16 cellular contexts compared by ENCODE assay signal in the genomic region with DNA sequence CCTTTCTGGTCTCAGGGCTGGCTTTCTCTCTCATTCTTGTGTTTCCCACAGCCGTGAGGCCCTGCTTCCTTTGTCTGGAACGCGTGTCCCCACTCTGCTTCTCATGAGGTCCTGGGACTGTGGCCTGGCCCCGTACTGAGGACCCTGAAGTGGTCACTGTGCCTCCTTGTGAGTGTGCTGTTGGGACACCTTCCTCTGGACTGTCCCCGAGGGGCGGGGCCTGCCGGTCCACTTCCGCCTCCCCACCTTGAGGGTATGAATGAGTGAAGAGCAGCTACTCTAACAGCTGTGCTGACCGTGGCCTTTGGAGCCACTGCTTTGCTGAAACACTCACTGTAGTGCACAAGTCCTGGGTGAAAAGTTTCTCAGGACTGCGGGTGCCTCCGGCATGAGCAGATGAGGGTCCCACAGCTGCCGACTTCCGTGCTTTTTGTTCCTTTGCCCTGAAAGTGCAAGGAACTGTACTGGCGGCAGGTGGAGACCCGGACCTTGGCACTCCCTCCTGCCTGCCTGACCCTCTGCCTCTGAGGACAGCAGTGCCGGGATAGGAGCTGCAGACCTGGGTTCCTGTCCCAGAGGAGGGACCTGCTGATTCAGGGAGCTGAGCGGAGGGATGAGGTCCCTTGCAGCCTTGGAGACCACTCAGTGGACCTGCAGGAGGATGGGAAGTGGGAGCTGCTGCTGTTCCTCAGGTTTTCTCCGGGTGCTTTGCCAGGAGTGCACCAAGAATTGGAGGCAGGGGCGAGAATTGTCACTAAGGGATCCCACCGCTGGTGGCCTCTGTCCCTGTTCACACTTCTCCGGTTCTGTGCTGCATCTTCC. TPM values are rescaled to one million over a fixed set of nuclear protein-coding genes. Genes with fewer than 3 reads are reported as not detected.
"Had no signal": no experiment of that assay in that cellular context is flagged by ENCODE, and none has a peak within 500 bp of the region (broad histone marks: within the 10 kb centered on the region; RNA-seq: fewer than 3 reads in every experiment).

No MANE protein-coding gene starts in this region.

- H3K9me3 Mint-ChIP-seq: activated B cell treated with CpG ODN at 0.5 μM for 24 hours; activated CD4-positive, alpha-beta memory T cell treated with anti-CD3 and anti-CD28 coated beads for 36 hours; activated T-helper 1 cell treated with anti-CD3 and anti-CD28 coated beads, Interleukin-12 subunit alpha, Interleukin-12 subunit beta, Interleukin-2, Interleukin-4 antibody, amounts not matched to agents 30 ng/mL and 10 ng/mL and 1 ng/mL, durations not matched to agents 14 hours and 24 hours and 36 hours; endodermal cell; mesothelial cell of epicardium; stimulated activated memory B cell treated with anti-CD40 and anti-IgM and Interleukin-4, amounts not matched to agents 10 μg/mL and 1 μg/mL and 100 μg/mL, for 72 hours had no signal

- H3K36me3 Mint-ChIP-seq: activated CD4-positive, alpha-beta memory T cell treated with anti-CD3 and anti-CD28 coated beads for 36 hours; mesothelial cell of epicardium; stimulated activated memory B cell treated with anti-CD40 and anti-IgM and Interleukin-4, amounts not matched to agents 10 μg/mL and 1 μg/mL and 100 μg/mL, for 72 hours had no signal

- H3K27ac Mint-ChIP-seq: activated CD4-positive, alpha-beta memory T cell treated with anti-CD3 and anti-CD28 coated beads for 36 hours; activated T-helper 1 cell treated with anti-CD3 and anti-CD28 coated beads, Interleukin-12 subunit alpha, Interleukin-12 subunit beta, Interleukin-2, Interleukin-4 antibody, amounts not matched to agents 30 ng/mL and 10 ng/mL and 1 ng/mL, durations not matched to agents 14 hours and 24 hours and 36 hours; endodermal cell; mesothelial cell of epicardium had no signal

- H3K4me3 Mint-ChIP-seq: activated B cell treated with CpG ODN at 0.5 μM for 24 hours; activated CD4-positive, alpha-beta memory T cell treated with anti-CD3 and anti-CD28 coated beads for 36 hours; endodermal cell; mesothelial cell of epicardium had no signal

- DNase-seq: upper lobe of right lung had no signal

RNA-seq across cellular contexts. Expression of a gene that starts 38.0 kb away (rescaled TPM):
- total RNA-seq: activated B cell treated with CpG ODN at 0.5 μM for 24 hours; activated CD4-positive, alpha-beta memory T cell treated with anti-CD3 and anti-CD28 coated beads for 36 hours; activated T-helper 1 cell treated with anti-CD3 and anti-CD28 coated beads, Interleukin-12 subunit alpha, Interleukin-12 subunit beta, Interleukin-2, Interleukin-4 antibody, amounts not matched to agents 30 ng/mL and 10 ng/mL and 1 ng/mL, durations not matched to agents 14 hours and 24 hours and 36 hours; endodermal cell; fibroblast of lung; foreskin keratinocyte; lung; mesothelial cell of epicardium; osteocyte; psoas muscle; sigmoid colon; thoracic aorta; upper lobe of right lung had no signal
- polyA plus RNA-seq: fibroblast of lung, foreskin keratinocyte, keratinocyte, lung, neural cell, psoas muscle, sigmoid colon had no signal
